Comparison of ENCODE assay signal across 8 cellular contexts in the genomic region with DNA sequence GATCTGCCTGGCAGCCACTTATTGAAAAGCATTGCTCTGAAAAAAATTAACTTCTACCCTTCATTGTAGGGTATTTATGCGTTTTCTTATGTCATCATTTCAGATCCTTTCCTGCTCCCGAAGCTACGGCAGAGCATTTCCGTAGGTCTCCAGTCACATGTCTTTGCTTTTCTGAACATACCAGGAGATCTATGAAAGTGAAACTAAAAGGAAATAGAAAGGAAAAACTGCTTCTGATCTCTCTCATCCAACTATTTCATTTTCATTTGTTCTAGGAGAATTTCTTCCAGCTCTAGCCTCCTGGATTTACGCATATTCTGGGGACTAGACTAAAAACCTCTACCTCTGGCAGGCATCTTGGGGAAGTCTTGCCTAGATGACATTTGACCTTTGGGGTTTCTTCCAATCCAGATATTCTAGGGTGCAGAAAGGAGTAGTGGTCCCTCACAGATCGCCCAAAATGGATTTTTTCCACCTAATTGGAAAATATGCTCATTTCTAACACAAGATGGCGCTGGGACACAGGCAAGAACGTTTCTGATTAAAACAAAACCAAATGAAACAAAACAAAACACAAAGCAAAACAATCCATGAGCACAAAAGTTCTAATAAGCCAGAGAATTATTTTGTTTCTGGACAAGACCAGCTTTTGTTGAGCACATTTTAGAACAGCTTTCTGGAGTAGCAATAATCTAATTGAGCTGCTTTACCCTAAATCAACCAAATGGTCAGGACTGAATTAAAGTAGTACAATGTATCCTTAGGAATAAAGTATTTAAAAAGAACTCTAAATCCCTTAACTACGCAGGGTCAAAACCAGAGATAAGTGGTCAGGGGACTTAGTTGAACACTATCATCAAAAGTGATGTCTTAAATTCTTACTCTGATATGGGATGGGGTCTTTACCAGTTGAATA. TPM values are rescaled to one million over a fixed set of nuclear protein-coding genes. Genes with fewer than 3 reads are reported as not detected.
A peak's percentile ranks its signal among the peaks of the same experiment; 100 is the strongest.
DNase-seq lines count a peak whose midpoint lies in the region; ATAC-seq, FAIRE-seq and TF ChIP-seq lines count a peak whose summit lies in the region.

No MANE protein-coding gene starts in this region.

- 49% methylated on average over 9 of the region's 9 CpGs for WGBS in mammary epithelial cell (ENCODE audit: low coverage, missing lambda C conversion rate)

- no peaks in the 10 kb centered on the region for H3K9me3 ChIP-seq in CD4-positive, alpha-beta T cell (ENCODE audit: control insufficient read depth, low read length)
- no peaks in the 10 kb centered on the region for H3K9me3 ChIP-seq in Panc1 (ENCODE audit: control insufficient read depth, insufficient read depth, low read depth, low read length)
- H3K9me3 ChIP-seq in mammary epithelial cell (replicated peaks; ENCODE audit: insufficient read depth, low read length), result no peaks in the 10 kb centered on the region
- no peaks in the 10 kb centered on the region for H3K9me3 ChIP-seq in stomach smooth muscle (ENCODE audit: control insufficient read depth in 2 of 2, low read length in 2 of 2)

- H3K79me2 ChIP-seq in mammary epithelial cell (ENCODE audit: insufficient read depth, low read length), result no peaks in the 10 kb centered on the region

- H3K4me3 Mint-ChIP-seq in CD4-positive, alpha-beta T cell, result no peak overlapping the region

- H3K9me3 Mint-ChIP-seq in CD4-positive, alpha-beta T cell, result no peaks in the 10 kb centered on the region

- TF ChIP-seq CTCF in CD4-positive, alpha-beta T cell (IDR thresholded peaks at IDR 0.05), result peak; percentile 97
- peak; percentile 76 for TF ChIP-seq CTCF in Panc1 (IDR thresholded peaks at IDR 0.05)
- TF ChIP-seq CTCF in mammary epithelial cell (conservative IDR thresholded peaks at IDR 0.05 in 1 of 2, IDR thresholded peaks at IDR 0.05 in 1 of 2; ENCODE audit: extremely low read depth in 1 of 2, insufficient read depth in 1 of 2, low read depth in 1 of 2, low read length in 2 of 2), result peak; percentile 69 to 81

- in situ Hi-C loops in Panc1 (cut with HindIII; ENCODE audit: low pct_unique_long_range_greater_than_20kb, low sequenced_read_pairs), result no loop called here
- in situ Hi-C loops in mammary epithelial cell (cut with MboI; ENCODE audit: low sequenced_read_pairs in 2 of 2), result loop anchor here (5.0 to 25.0 kb wide), 5 partner anchors 152 to 652 kb away; a partner anchor contains a TSS

- FAIRE-seq in GM18507 (lab: Jason Lieb, UNC), result peak; percentile 91

- POLR2A ChIA-PET in CD4-positive, alpha-beta T cell (lab: Charles Lee), result interaction anchor here (0.8 to 5.0 kb wide), 17 partner anchors 9 to 392 kb away, joined by 3 to 77 read pairs (median 5); a partner anchor contains a TSS
- POLR2A ChIA-PET in Panc1 (lab: Charles Lee), result interaction anchor here (0.5 kb wide), 1 partner anchor 388 kb away, joined by 4 read pairs; a partner anchor contains a TSS

- H3K27me3 ChIP-seq in CD4-positive, alpha-beta T cell (ENCODE audit: control insufficient read depth, insufficient read depth, low read length), result no peaks in the 10 kb centered on the region
- H3K27me3 ChIP-seq in Panc1 (ENCODE audit: control insufficient read depth, insufficient read depth, low read length), result peaks cover 6% of the 10 kb centered on the region
- peaks cover 3% of the 10 kb centered on the region for H3K27me3 ChIP-seq in mammary epithelial cell (ENCODE audit: insufficient read depth, low read length)
- peaks cover 0 to 2% of the 10 kb centered on the region in 2 donors for H3K27me3 ChIP-seq in stomach smooth muscle (ENCODE audit: control insufficient read depth in 1 of 2, insufficient read depth in 2 of 2, low read length in 2 of 2)

- peak overlapping the region; percentile 60 for H3K4me2 ChIP-seq in mammary epithelial cell (ENCODE audit: insufficient read depth, low read depth, low read length)

- H3K27me3 Mint-ChIP-seq in CD4-positive, alpha-beta T cell, result no peaks in the 10 kb centered on the region

- BruUV-seq in Panc1 (replicated peaks; lab: Mats Ljungman, UMichigan) (no TSS peak), mammary epithelial cell (replicated peaks; lab: Mats Ljungman, UMichigan) (no TSS peak)

- dilution Hi-C loops in mammary epithelial cell (cut with HindIII; ENCODE audit: low sequenced_read_pairs), result no loop called here

- no peaks in the 10 kb centered on the region for H3K4me1 ChIP-seq in Panc1 (ENCODE audit: control insufficient read depth, insufficient read depth, low read length)
- peaks cover 5% of the 10 kb centered on the region for H3K4me1 ChIP-seq in mammary epithelial cell (ENCODE audit: insufficient read depth, low read length)
- no peaks in the 10 kb centered on the region for H3K4me1 ChIP-seq in stomach smooth muscle (ENCODE audit: control insufficient read depth, insufficient read depth, low read length)

- CTCF ChIA-PET in CD4-positive, alpha-beta T cell (lab: Charles Lee), result interaction anchor here (0.7 to 4.6 kb wide), 34 partner anchors 9 to 408 kb away, joined by 3 to 72 read pairs (median 4); a partner anchor contains a TSS
- CTCF ChIA-PET in Panc1 (lab: Charles Lee) (interaction anchor here (0.6 to 2.5 kb wide), 3 partner anchors 11 to 515 kb away, joined by 3 to 11 read pairs (median 7); no protein-coding TSS in a partner anchor), mammary epithelial cell (lab: Charles Lee; ENCODE audit: low non-redundant PET) (interaction anchor here (0.5 to 1.1 kb wide), 4 partner anchors 151 to 392 kb away, joined by 3 to 17 read pairs (median 5); no protein-coding TSS in a partner anchor)

- peaks cover 17% of the 10 kb centered on the region for H3K4me1 Mint-ChIP-seq in CD4-positive, alpha-beta T cell (ENCODE audit: low read depth)

- no peak overlapping the region for H3K4me3 ChIP-seq in Panc1 (ENCODE audit: low read depth in 2 of 2, low read length in 2 of 2)
- H3K4me3 ChIP-seq in mammary epithelial cell (replicated peaks in 1 of 3; ENCODE audit: insufficient read depth in 1 of 3, low read depth in 2 of 3, low read length in 3 of 3), result peak overlapping the region in 1 of 3 experiments; percentile 11
- peak overlapping the region; percentile 50 to 68 for H3K4me3 ChIP-seq in stomach smooth muscle (ENCODE audit: low read length in 2 of 2)

- H3K9ac ChIP-seq in mammary epithelial cell (ENCODE audit: insufficient read depth, low read length) (no peak overlapping the region), stomach smooth muscle (ENCODE audit: low read length in 2 of 2) (peak overlapping the region; percentile 37 to 40)

- peak in 6 of 10 experiments; percentile 26 to 46 (median 28) for DNase-seq in CD4-positive, alpha-beta T cell
- no peak for DNase-seq in GM18507 (ENCODE audit: extremely low spot score, insufficient read length, low read depth)
- DNase-seq in Panc1 (ENCODE audit: low read depth, low spot score), result peak; percentile 20
- DNase-seq in mammary epithelial cell, result peak; percentile 22
- DNase-seq in kidney glomerular epithelial cell (lab: John Stamatoyannopoulos, UW), result peak; percentile 65
- no peak for DNase-seq in mesenteric fat pad (ENCODE audit: low spot score)
- no peak for DNase-seq in NCI-H1436 treated with DMSO at 0.1 percent for 48 hours (lab: John Stamatoyannopoulos, UW)

- peak overlapping the region; percentile 38 for H3K27ac Mint-ChIP-seq in CD4-positive, alpha-beta T cell

- ATAC-seq in CD4-positive, alpha-beta T cell (ENCODE audit: poor library complexity), result peak; percentile 46
- no peak for ATAC-seq in Panc1

- H2AFZ ChIP-seq in mammary epithelial cell (ENCODE audit: low read depth, low read length), result peak overlapping the region; percentile 47

- intact Hi-C loops in CD4-positive, alpha-beta T cell (cut with DNase I, micrococcal nuclease), result loop anchor here (1.0 to 10.0 kb wide), 11 partner anchors 12 to 392 kb away; no protein-coding TSS in a partner anchor
- intact Hi-C loops in Panc1 (cut with micrococcal nuclease; ENCODE audit: unreplicated experiment) (loop anchor here (2.0 to 5.0 kb wide), 2 partner anchors 152 to 391 kb away; no protein-coding TSS in a partner anchor), mammary epithelial cell (cut with micrococcal nuclease) (loop anchor here (1.0 to 5.0 kb wide), 6 partner anchors 110 to 642 kb away; no protein-coding TSS in a partner anchor)

- no peaks in the 10 kb centered on the region for H3K36me3 Mint-ChIP-seq in CD4-positive, alpha-beta T cell (ENCODE audit: low read depth)

- no peak overlapping the region for H3K27ac ChIP-seq in CD4-positive, alpha-beta T cell (ENCODE audit: low read depth, low read length)
- H3K27ac ChIP-seq in Panc1 (ENCODE audit: low read length) (no peak overlapping the region), mammary epithelial cell (ENCODE audit: insufficient read depth, low read depth, low read length) (no peak overlapping the region), stomach smooth muscle (ENCODE audit: low read length) (no peak overlapping the region)

- H4K20me1 ChIP-seq in mammary epithelial cell (ENCODE audit: insufficient read depth, low read length), result no peaks in the 10 kb centered on the region

- H3K36me3 ChIP-seq in Panc1 (ENCODE audit: control insufficient read depth, insufficient read depth, low read length) (no peaks in the 10 kb centered on the region), mammary epithelial cell (ENCODE audit: insufficient read depth, low read length) (no peaks in the 10 kb centered on the region), stomach smooth muscle (ENCODE audit: control insufficient read depth in 2 of 2, insufficient read depth in 2 of 2, low read length in 2 of 2) (no peaks in the 10 kb centered on the region)

RNA-seq across cellular contexts. Expression of a gene that starts 12.2 kb away (rescaled TPM):
- total RNA-seq in CD4-positive, alpha-beta T cell, result 10 to 100 TPM; 13.4 TPM
- total RNA-seq in Panc1 (2021; ENCODE audit: unreplicated experiment), result 7.3 TPM
- polyA plus RNA-seq in Panc1 (2012; ENCODE audit: insufficient read length), result 1.9 TPM
- 10 to 100 TPM in 1 of 2 donors, 1 to 10 TPM in 1; 8.5 to 10.6 TPM for total RNA-seq in mammary epithelial cell
- polyA plus RNA-seq in mammary epithelial cell, result 3.6 TPM
- 1.1 TPM for polyA minus RNA-seq in mammary epithelial cell
- total RNA-seq in mesenteric fat pad, result 11.0 TPM

Comparison
In these comparisons a context has a peak if more than half of its experiments do, and no peak if none do; other contexts are left out.
1. DNase-seq: peak in CD4-positive, alpha-beta T cell (6 of 10), Panc1 (single experiment), mammary epithelial cell (single experiment) and kidney glomerular epithelial cell (single experiment); none in GM18507 (single experiment), mesenteric fat pad (single experiment) and NCI-H1436 treated with DMSO at 0.1 percent for 48 hours (single experiment).
2. H3K4me3 ChIP-seq: peak in stomach smooth muscle (2 of 2); none in Panc1 (0 of 2).
3. Peak in every context shown above with its lines, with median percentiles within 50 percentile points of each other: CTCF ChIP-seq.